ENCODE assay signal across 29 cellular contexts in the genomic region with DNA sequence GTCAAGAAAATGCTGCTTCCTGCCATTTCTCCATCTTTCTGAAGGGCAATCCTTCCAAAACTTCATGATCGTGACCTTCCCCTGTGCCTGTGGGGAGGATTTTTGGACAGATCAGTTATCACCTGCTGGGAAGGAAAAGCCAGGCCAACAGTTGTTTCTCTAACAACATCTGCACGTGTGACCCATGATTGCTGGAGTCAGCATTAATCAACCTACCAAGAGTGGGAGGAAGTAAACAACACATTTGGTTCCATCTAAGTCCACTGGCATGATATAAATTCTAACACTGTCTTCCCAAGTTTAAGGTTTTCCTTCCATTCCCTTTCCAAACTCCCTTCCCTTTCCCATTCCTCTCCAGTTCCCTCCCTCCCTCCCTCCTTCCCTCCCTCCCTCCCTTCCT.
"Had no signal": no experiment of that assay in that cellular context is flagged by ENCODE, and none has a peak within 500 bp of the region (broad histone marks: within the 10 kb centered on the region; RNA-seq: fewer than 3 reads in every experiment).

No MANE protein-coding gene starts in this region.

- DNase-seq: colonic mucosa; effector memory CD4-positive, alpha-beta T cell; erythroblast; esophagus squamous epithelium; hypothalamus; immature natural killer cell; islet precursor cell; kidney glomerular epithelial cell; left colon; left ventricle myocardium superior; lower lobe of right lung; natural killer cell; nucleus accumbens; sigmoid colon; stimulated activated CD4-positive, alpha-beta T cell treated with anti-CD3 and anti-CD28 coated beads, Interleukin-15, amount 100 ng/mL, for 24 hours; stimulated activated CD4-positive, alpha-beta T cell treated with anti-CD3 and anti-CD28 coated beads, Interleukin-2, amount 100 ng/mL, for 48 hours; stimulated activated CD8-positive, alpha-beta memory T cell treated with anti-CD3 and anti-CD28 coated beads, Interleukin-4, amount 100 ng/mL, for 48 hours; stimulated activated naive CD4-positive, alpha-beta T cell; stimulated activated naive CD8-positive, alpha-beta T cell treated with anti-CD3 and anti-CD28 coated beads, Interleukin-15, amount 100 ng/mL, for 72 hours; transverse colon; upper lobe of right lung; uterus had no signal

- FAIRE-seq: endometrium, frontal cortex had no signal

- H3K27ac Mint-ChIP-seq: dendritic cell treated with granulocyte-macrophage colony-stimulating factor and Interleukin-4, amounts not matched to agents 40 ng/mL and 50 ng/mL, for 4 days; immature natural killer cell; natural killer cell; stimulated activated naive CD8-positive, alpha-beta T cell treated with anti-CD3 and anti-CD28 coated beads, Interleukin-15, amount 100 ng/mL, for 72 hours had no signal

- H3K36me3 Mint-ChIP-seq: immature natural killer cell, natural killer cell had no signal

- H3K27me3 ChIP-seq: colonic mucosa, esophagus squamous epithelium, right atrium auricular region, sigmoid colon, suprapubic skin, transverse colon, upper lobe of right lung, uterus had no signal

- H3K9me3 Mint-ChIP-seq: dendritic cell treated with granulocyte-macrophage colony-stimulating factor and Interleukin-4, amounts not matched to agents 40 ng/mL and 50 ng/mL, for 4 days; stimulated activated naive CD8-positive, alpha-beta T cell treated with anti-CD3 and anti-CD28 coated beads, Interleukin-15, amount 100 ng/mL, for 72 hours had no signal

- H3K36me3 ChIP-seq: colonic mucosa, esophagus squamous epithelium, lower lobe of right lung, prostate gland, right atrium auricular region, sigmoid colon, suprapubic skin, transverse colon, upper lobe of right lung, uterus had no signal

- H3K4me3 ChIP-seq: colonic mucosa, esophagus squamous epithelium, lower lobe of right lung, prostate gland, right atrium auricular region, sigmoid colon, skin epidermis, suprapubic skin, transverse colon, upper lobe of right lung, uterus had no signal

- H3K4me3 Mint-ChIP-seq: dendritic cell treated with granulocyte-macrophage colony-stimulating factor and Interleukin-4, amounts not matched to agents 40 ng/mL and 50 ng/mL, for 4 days; immature natural killer cell; natural killer cell; stimulated activated naive CD8-positive, alpha-beta T cell treated with anti-CD3 and anti-CD28 coated beads, Interleukin-15, amount 100 ng/mL, for 72 hours had no signal

- H3K4me1 ChIP-seq: colonic mucosa, esophagus squamous epithelium, lower lobe of right lung, prostate gland, suprapubic skin, transverse colon, upper lobe of right lung, uterus had no signal

- H3K9me3 ChIP-seq: colonic mucosa, esophagus squamous epithelium, lower lobe of right lung, prostate gland, right atrium auricular region, sigmoid colon, suprapubic skin, transverse colon, upper lobe of right lung, uterus had no signal

- H3K27ac ChIP-seq: colonic mucosa, esophagus squamous epithelium, lower lobe of right lung, prostate gland, right atrium auricular region, sigmoid colon, skin epidermis, suprapubic skin, transverse colon, upper lobe of right lung, uterus had no signal

- H3K4me1 Mint-ChIP-seq: immature natural killer cell; natural killer cell; stimulated activated naive CD8-positive, alpha-beta T cell treated with anti-CD3 and anti-CD28 coated beads, Interleukin-15, amount 100 ng/mL, for 72 hours had no signal

- ATAC-seq: left colon; left ventricle myocardium superior; lower lobe of right lung; natural killer cell; stimulated activated naive CD8-positive, alpha-beta T cell treated with anti-CD3 and anti-CD28 coated beads, Interleukin-15, amount 100 ng/mL, for 72 hours; upper lobe of right lung had no signal
